In genomic region chr2:208251098-208251497, GRCh38 we compare ENCODE assay signal across 14 cellular contexts.
"Had no signal": no experiment of that assay in that cellular context is flagged by ENCODE, and none has a peak within 500 bp of the region (broad histone marks: within the 10 kb centered on the region; RNA-seq: fewer than 3 reads in every experiment).

No MANE protein-coding gene starts in this region.

- H3K27me3 ChIP-seq: colonic mucosa, gastroesophageal sphincter, pancreas, thyroid gland, uterus had no signal

- H3K27me3 Mint-ChIP-seq: activated CD4-positive, alpha-beta memory T cell treated with anti-CD3 and anti-CD28 coated beads, Interleukin-2, amount 10 ng/mL, durations not matched to agents 7 days and 5 days; activated naive CD8-positive, alpha-beta T cell treated with anti-CD3 and anti-CD28 coated beads, Interleukin-2, amount 10 ng/mL, durations not matched to agents 7 days and 5 days had no signal

- H3K9me3 ChIP-seq: colonic mucosa, gastroesophageal sphincter, pancreas, thyroid gland, uterus had no signal

- H3K27ac Mint-ChIP-seq: activated CD4-positive, alpha-beta memory T cell treated with anti-CD3 and anti-CD28 coated beads, Interleukin-2, amount 10 ng/mL, durations not matched to agents 7 days and 5 days; activated naive CD8-positive, alpha-beta T cell treated with anti-CD3 and anti-CD28 coated beads, Interleukin-2, amount 10 ng/mL, durations not matched to agents 7 days and 5 days; T-helper 2 cell treated with Interferon-gamma antibody and Interleukin-4, amounts not matched to agents 5 μg/mL and 100 μg/mL, for 36 hours had no signal

- H3K36me3 ChIP-seq: colonic mucosa, uterus had no signal

- H3K4me3 Mint-ChIP-seq: activated CD4-positive, alpha-beta memory T cell treated with anti-CD3 and anti-CD28 coated beads, Interleukin-2, amount 10 ng/mL, durations not matched to agents 7 days and 5 days; activated naive CD8-positive, alpha-beta T cell treated with anti-CD3 and anti-CD28 coated beads, Interleukin-2, amount 10 ng/mL, durations not matched to agents 7 days and 5 days; T-helper 2 cell treated with Interferon-gamma antibody and Interleukin-4, amounts not matched to agents 5 μg/mL and 100 μg/mL, for 36 hours had no signal

- H3K4me3 ChIP-seq: colonic mucosa, gastroesophageal sphincter, pancreas, thyroid gland, uterus had no signal

- DNase-seq: activated CD4-positive, alpha-beta memory T cell treated with anti-CD3 and anti-CD28 coated beads, Interleukin-2, amount 10 ng/mL, durations not matched to agents 7 days and 5 days; activated gamma-delta T cell; activated naive CD8-positive, alpha-beta T cell treated with anti-CD3 and anti-CD28 coated beads, Interleukin-2, amount 10 ng/mL, durations not matched to agents 7 days and 5 days; activated T-cell treated with anti-CD3 and anti-CD28 coated beads, Interleukin-2, amount 50 U/mL, for 48 hours; colonic mucosa; effector memory CD4-positive, alpha-beta T cell; left ventricle myocardium superior; pancreas; stimulated activated CD4-positive, alpha-beta T cell treated with anti-CD3 and anti-CD28 coated beads, Interleukin-15, amount 100 ng/mL, for 24 hours; stimulated activated CD4-positive, alpha-beta T cell treated with anti-CD3 and anti-CD28 coated beads, Interleukin-4, amount 100 ng/mL, for 4 hours; thyroid gland; uterus had no signal

- H3K9me3 Mint-ChIP-seq: activated CD4-positive, alpha-beta memory T cell treated with anti-CD3 and anti-CD28 coated beads, Interleukin-2, amount 10 ng/mL, durations not matched to agents 7 days and 5 days; activated naive CD8-positive, alpha-beta T cell treated with anti-CD3 and anti-CD28 coated beads, Interleukin-2, amount 10 ng/mL, durations not matched to agents 7 days and 5 days; T-helper 2 cell treated with Interferon-gamma antibody and Interleukin-4, amounts not matched to agents 5 μg/mL and 100 μg/mL, for 36 hours had no signal

- H3K27ac ChIP-seq: colonic mucosa, gastroesophageal sphincter, pancreas, thyroid gland, uterus had no signal

- ATAC-seq: gastroesophageal sphincter, left ventricle myocardium superior, pancreas had no signal
